Comparison of ENCODE assay signal across 12 cellular contexts in the genomic region with DNA sequence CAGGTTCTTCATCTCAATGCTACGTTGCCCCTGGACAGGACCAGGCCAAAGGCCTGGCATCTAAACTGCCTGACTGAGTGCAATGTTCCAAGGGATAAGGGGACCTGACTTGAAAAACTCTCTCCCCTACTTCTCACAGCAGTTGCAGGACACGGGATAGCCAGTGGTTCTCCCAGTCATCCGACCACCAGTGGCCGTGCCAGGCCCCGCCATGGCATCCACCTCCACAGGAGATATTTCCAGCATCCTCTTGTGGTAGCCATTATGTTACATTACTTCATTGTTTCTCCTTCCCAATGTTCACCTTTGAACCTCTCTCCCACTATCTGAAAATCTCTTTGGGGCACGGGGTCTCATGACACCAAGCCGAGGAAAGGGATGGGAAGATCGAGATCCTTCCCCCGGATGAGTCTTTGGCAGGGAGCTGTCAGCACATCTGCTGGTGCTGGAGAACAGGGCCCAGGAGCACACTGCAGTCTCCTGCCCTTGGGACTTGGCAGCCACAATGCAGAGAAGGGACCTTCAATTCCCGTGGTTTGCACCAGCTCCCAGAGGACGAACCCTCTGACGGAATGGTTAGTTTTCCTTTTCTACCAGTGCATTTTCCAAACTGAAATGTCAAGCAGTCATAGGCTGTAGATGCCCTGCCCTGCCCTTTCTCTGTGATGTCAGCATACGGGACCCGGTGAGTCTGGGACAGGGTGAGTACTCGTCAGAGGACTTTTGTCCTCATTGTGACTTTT.
A peak's percentile ranks its signal among the peaks of the same experiment; 100 is the strongest.
DNase-seq lines count a peak whose midpoint lies in the region; ATAC-seq lines count a peak whose summit lies in the region.
"Had no signal": no experiment of that assay in that cellular context is flagged by ENCODE, and none has a peak within 500 bp of the region (broad histone marks: within the 10 kb centered on the region; RNA-seq: fewer than 3 reads in every experiment).

No MANE protein-coding gene starts in this region.

- peaks cover 88% of the 10 kb centered on the region for H3K4me1 Mint-ChIP-seq in T-helper 2 cell treated with Interferon-gamma antibody and Interleukin-4, amounts not matched to agents 5 μg/mL and 100 μg/mL, for 36 hours (ENCODE audit: low read depth)
- H3K4me1 Mint-ChIP-seq in activated T-cell treated with anti-CD3 and anti-CD28 coated beads, Interleukin-2, amount 50 U/mL, for 72 hours (ENCODE audit: low read depth): peaks cover 100% of the 10 kb centered on the region
- peaks cover 65 to 86% of the 10 kb centered on the region in 2 donors for H3K4me1 Mint-ChIP-seq in stimulated activated naive B cell treated with anti-CD40 and anti-IgM and Interleukin-4, amounts not matched to agents 10 μg/mL and 1 μg/mL and 100 μg/mL, for 72 hours

- no peaks in the 10 kb centered on the region for H3K27me3 Mint-ChIP-seq in T-helper 2 cell treated with Interferon-gamma antibody and Interleukin-4, amounts not matched to agents 5 μg/mL and 100 μg/mL, for 36 hours (ENCODE audit: low read depth)
- no peaks in the 10 kb centered on the region for H3K27me3 Mint-ChIP-seq in activated T-cell treated with anti-CD3 and anti-CD28 coated beads, Interleukin-2, amount 50 U/mL, for 72 hours (ENCODE audit: low read depth)
- no peaks in the 10 kb centered on the region for H3K27me3 Mint-ChIP-seq in stimulated activated naive B cell treated with anti-CD40 and anti-IgM and Interleukin-4, amounts not matched to agents 10 μg/mL and 1 μg/mL and 100 μg/mL, for 72 hours

- DNase-seq in T-helper 2 cell treated with Interferon-gamma antibody and Interleukin-4, amounts not matched to agents 5 μg/mL and 100 μg/mL, for 36 hours (ENCODE audit: low spot score): no peak
- DNase-seq in T-helper 2 cell: no peak
- DNase-seq in activated T-cell treated with anti-CD3 and anti-CD28 coated beads, Interleukin-2, amount 50 U/mL, for 72 hours: no peak
- peak; percentile 16 for DNase-seq in hepatic stellate cell (ENCODE audit: low spot score)
- DNase-seq in stimulated activated naive B cell treated with anti-CD40 and anti-IgM and Interleukin-4, amounts not matched to agents 10 μg/mL and 1 μg/mL and 100 μg/mL, for 72 hours: no peak
- DNase-seq in NCI-H345 treated with DMSO at 0.1 percent for 48 hours (lab: John Stamatoyannopoulos, UW; ENCODE audit: unreplicated experiment): no peak
- no peak for DNase-seq in NCI-H748 (lab: John Stamatoyannopoulos, UW; ENCODE audit: unreplicated experiment)
- DNase-seq: dorsolateral prefrontal cortex, EL, NCI-H1436 treated with DMSO at 0.1 percent for 48 hours, SHP77 treated with DMSO at 0.1 percent for 48 hours had no signal

- H3K36me3 Mint-ChIP-seq in T-helper 2 cell treated with Interferon-gamma antibody and Interleukin-4, amounts not matched to agents 5 μg/mL and 100 μg/mL, for 36 hours (ENCODE audit: low read depth): peaks cover 95% of the 10 kb centered on the region
- H3K36me3 Mint-ChIP-seq in activated T-cell treated with anti-CD3 and anti-CD28 coated beads, Interleukin-2, amount 50 U/mL, for 72 hours (ENCODE audit: insufficient read depth in 2 of 2): peaks cover 51 to 90% of the 10 kb centered on the region in 2 donors
- peaks cover 79 to 93% of the 10 kb centered on the region in 2 donors for H3K36me3 Mint-ChIP-seq in stimulated activated naive B cell treated with anti-CD40 and anti-IgM and Interleukin-4, amounts not matched to agents 10 μg/mL and 1 μg/mL and 100 μg/mL, for 72 hours

- no peak for ATAC-seq in activated T-cell treated with anti-CD3 and anti-CD28 coated beads, Interleukin-2, amount 50 U/mL, for 72 hours (replicated peaks in 1 of 2)
- ATAC-seq in stimulated activated naive B cell treated with anti-CD40 and anti-IgM and Interleukin-4, amounts not matched to agents 10 μg/mL and 1 μg/mL and 100 μg/mL, for 72 hours (replicated peaks): no peak
- no peak for ATAC-seq in GM18873 (IDR thresholded peaks at IDR 0.05; ENCODE audit: low FRiP score, unreplicated experiment)

- no peaks in the 10 kb centered on the region for H3K9me3 Mint-ChIP-seq in T-helper 2 cell treated with Interferon-gamma antibody and Interleukin-4, amounts not matched to agents 5 μg/mL and 100 μg/mL, for 36 hours
- H3K9me3 Mint-ChIP-seq in activated T-cell treated with anti-CD3 and anti-CD28 coated beads, Interleukin-2, amount 50 U/mL, for 72 hours: no peaks in the 10 kb centered on the region
- H3K9me3 Mint-ChIP-seq in stimulated activated naive B cell treated with anti-CD40 and anti-IgM and Interleukin-4, amounts not matched to agents 10 μg/mL and 1 μg/mL and 100 μg/mL, for 72 hours: peaks cover 0 to 2% of the 10 kb centered on the region in 2 donors

- peak overlapping the region; percentile 91 for H3K27ac Mint-ChIP-seq in T-helper 2 cell treated with Interferon-gamma antibody and Interleukin-4, amounts not matched to agents 5 μg/mL and 100 μg/mL, for 36 hours
- H3K27ac Mint-ChIP-seq in activated T-cell treated with anti-CD3 and anti-CD28 coated beads, Interleukin-2, amount 50 U/mL, for 72 hours: peak overlapping the region; percentile 100
- H3K27ac Mint-ChIP-seq in stimulated activated naive B cell treated with anti-CD40 and anti-IgM and Interleukin-4, amounts not matched to agents 10 μg/mL and 1 μg/mL and 100 μg/mL, for 72 hours: peak overlapping the region; percentile 79

- peak overlapping the region; percentile 72 for H3K4me3 Mint-ChIP-seq in T-helper 2 cell treated with Interferon-gamma antibody and Interleukin-4, amounts not matched to agents 5 μg/mL and 100 μg/mL, for 36 hours
- H3K4me3 Mint-ChIP-seq in activated T-cell treated with anti-CD3 and anti-CD28 coated beads, Interleukin-2, amount 50 U/mL, for 72 hours: peak overlapping the region; percentile 80 to 95
- H3K4me3 Mint-ChIP-seq in stimulated activated naive B cell treated with anti-CD40 and anti-IgM and Interleukin-4, amounts not matched to agents 10 μg/mL and 1 μg/mL and 100 μg/mL, for 72 hours: no peak overlapping the region

Comparison
In these comparisons a context has a peak if more than half of its experiments do, and no peak if none do; other contexts are left out.
1. H3K4me3 Mint-ChIP-seq: peak in T-helper 2 cell treated with Interferon-gamma antibody and Interleukin-4, amounts not matched to agents 5 μg/mL and 100 μg/mL, for 36 hours (single experiment) and activated T-cell treated with anti-CD3 and anti-CD28 coated beads, Interleukin-2, amount 50 U/mL, for 72 hours (2 of 2); none in stimulated activated naive B cell treated with anti-CD40 and anti-IgM and Interleukin-4, amounts not matched to agents 10 μg/mL and 1 μg/mL and 100 μg/mL, for 72 hours (0 of 2).
2. Peak in every context shown above with its lines, with median percentiles within 50 percentile points of each other: H3K27ac Mint-ChIP-seq.